In the genomic region with DNA sequence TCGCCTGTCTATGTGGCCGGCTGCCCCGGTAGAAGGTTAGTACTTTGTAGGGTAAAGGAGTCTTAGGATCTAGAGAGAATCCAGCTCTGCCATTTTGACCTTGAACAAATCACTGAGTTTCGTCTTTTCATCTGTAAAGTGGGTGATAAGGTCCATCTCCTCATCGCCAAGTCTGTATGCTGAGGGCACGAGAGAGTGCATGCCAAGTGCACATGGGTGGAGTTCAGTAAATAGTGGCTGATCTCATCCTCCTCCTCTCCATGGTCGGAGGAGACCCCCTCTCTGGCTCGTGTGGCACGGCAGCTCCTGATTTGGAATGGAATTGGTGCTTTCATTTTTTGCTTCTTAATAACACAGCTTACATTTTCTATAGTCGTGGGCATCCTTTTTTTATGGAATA, we compare ENCODE assay signal across 8 cellular contexts. TPM values are rescaled to one million over a fixed set of nuclear protein-coding genes. Genes with fewer than 3 reads are reported as not detected.
"Had no signal": no experiment of that assay in that cellular context is flagged by ENCODE, and none has a peak within 500 bp of the region (broad histone marks: within the 10 kb centered on the region; RNA-seq: fewer than 3 reads in every experiment).

No MANE protein-coding gene starts in this region.

- H3K9ac ChIP-seq: GM23248 had no signal

- H3K4me3 ChIP-seq: GM23248, HAP-1, K562 had no signal

- H3K9me3 ChIP-seq: HAP-1 had no signal

- H3K27ac ChIP-seq: GM23248 had no signal

- DNase-seq: GM23248, GOT3, H7, HFFc6, IMR-90 had no signal

- H3K36me3 ChIP-seq: HAP-1 had no signal

- H3K4me1 ChIP-seq: HAP-1 had no signal

- H3K27ac Mint-ChIP-seq: HFFc6 had no signal

- H3K4me3 Mint-ChIP-seq: HFFc6 had no signal

- H3K9me3 Mint-ChIP-seq: HFFc6 had no signal

- H2AFZ ChIP-seq: GM23248 had no signal

RNA-seq across cellular contexts. Expression of a gene that starts 30.7 kb away (rescaled TPM):
- total RNA-seq: H4 had no signal
